Comparison of ENCODE assay signal across 11 cellular contexts in genomic region chr2:47039502-47039870, GRCh38.
A peak's percentile ranks its signal among the peaks of the same experiment; 100 is the strongest.
DNase-seq lines count a peak whose midpoint lies in the region; ATAC-seq and TF ChIP-seq lines count a peak whose summit lies in the region.
"Had no signal": no experiment of that assay in that cellular context is flagged by ENCODE, and none has a peak within 500 bp of the region (broad histone marks: within the 10 kb centered on the region; RNA-seq: fewer than 3 reads in every experiment).

No MANE protein-coding gene starts in this region.

- peaks cover 67% of the 10 kb centered on the region for H3K4me1 ChIP-seq in suprapubic skin

- H3K9me3 ChIP-seq in suprapubic skin = no peaks in the 10 kb centered on the region

- H3K27ac Mint-ChIP-seq in activated CD8-positive, alpha-beta memory T cell treated with anti-CD3 and anti-CD28 coated beads, Interleukin-2, amount 10 ng/mL, durations not matched to agents 7 days and 5 days = peak overlapping the region; percentile 73
- peak overlapping the region; percentile 77 for H3K27ac Mint-ChIP-seq in activated CD4-positive, alpha-beta memory T cell treated with anti-CD3 and anti-CD28 coated beads, Interleukin-2, amount 10 ng/mL, durations not matched to agents 7 days and 5 days

- H3K27ac ChIP-seq in layer of hippocampus (ENCODE audit: low read depth, low read length) (peak overlapping the region; percentile 67), suprapubic skin (peak overlapping the region; percentile 11)
- H3K27ac ChIP-seq: foreskin keratinocyte had no signal

- H3K27me3 Mint-ChIP-seq in activated CD8-positive, alpha-beta memory T cell treated with anti-CD3 and anti-CD28 coated beads, Interleukin-2, amount 10 ng/mL, durations not matched to agents 7 days and 5 days = no peaks in the 10 kb centered on the region
- no peaks in the 10 kb centered on the region for H3K27me3 Mint-ChIP-seq in activated CD4-positive, alpha-beta memory T cell treated with anti-CD3 and anti-CD28 coated beads, Interleukin-2, amount 10 ng/mL, durations not matched to agents 7 days and 5 days

- POLR2A ChIA-PET in activated CD4-positive, alpha-beta memory T cell treated with anti-CD3 and anti-CD28 coated beads, Interleukin-2, amount 10 ng/mL, durations not matched to agents 7 days and 5 days (lab: Charles Lee) = interaction anchor here (1.0 kb wide), 2 partner anchors 19 to 95 kb away, joined by 3 read pairs; no protein-coding TSS in a partner anchor

- peaks cover 13% of the 10 kb centered on the region for H3K4me1 Mint-ChIP-seq in activated CD8-positive, alpha-beta memory T cell treated with anti-CD3 and anti-CD28 coated beads, Interleukin-2, amount 10 ng/mL, durations not matched to agents 7 days and 5 days
- peaks cover 14% of the 10 kb centered on the region for H3K4me1 Mint-ChIP-seq in activated CD4-positive, alpha-beta memory T cell treated with anti-CD3 and anti-CD28 coated beads, Interleukin-2, amount 10 ng/mL, durations not matched to agents 7 days and 5 days

- H3K27me3 ChIP-seq in layer of hippocampus (ENCODE audit: control insufficient read depth, insufficient read depth, low read length) (no peaks in the 10 kb centered on the region), suprapubic skin (no peaks in the 10 kb centered on the region)
- H3K27me3 ChIP-seq: foreskin keratinocyte had no signal

- CTCF ChIA-PET in activated CD8-positive, alpha-beta memory T cell treated with anti-CD3 and anti-CD28 coated beads, Interleukin-2, amount 10 ng/mL, durations not matched to agents 7 days and 5 days (lab: Charles Lee) = interaction anchor here (0.6 to 1.0 kb wide), 3 partner anchors 35 to 296 kb away, joined by 3 read pairs; no protein-coding TSS in a partner anchor
- CTCF ChIA-PET in activated CD4-positive, alpha-beta memory T cell treated with anti-CD3 and anti-CD28 coated beads, Interleukin-2, amount 10 ng/mL, durations not matched to agents 7 days and 5 days (lab: Charles Lee) = interaction anchor here (1.0 kb wide), 1 partner anchor 284 kb away, joined by 4 read pairs; no protein-coding TSS in a partner anchor

- TF ChIP-seq CTCF in suprapubic skin (IDR thresholded peaks at IDR 0.05) = no peak

- ATAC-seq in activated CD8-positive, alpha-beta memory T cell treated with anti-CD3 and anti-CD28 coated beads, Interleukin-2, amount 10 ng/mL, durations not matched to agents 7 days and 5 days = no peak
- ATAC-seq: foreskin keratinocyte had no signal

- peaks cover 5% of the 10 kb centered on the region for H3K36me3 Mint-ChIP-seq in activated CD8-positive, alpha-beta memory T cell treated with anti-CD3 and anti-CD28 coated beads, Interleukin-2, amount 10 ng/mL, durations not matched to agents 7 days and 5 days
- H3K36me3 Mint-ChIP-seq in activated CD4-positive, alpha-beta memory T cell treated with anti-CD3 and anti-CD28 coated beads, Interleukin-2, amount 10 ng/mL, durations not matched to agents 7 days and 5 days (ENCODE audit: low read depth) = peaks cover 26% of the 10 kb centered on the region

- peaks cover 29% of the 10 kb centered on the region for H3K36me3 ChIP-seq in suprapubic skin

- DNase-seq in activated CD8-positive, alpha-beta memory T cell treated with anti-CD3 and anti-CD28 coated beads, Interleukin-2, amount 10 ng/mL, durations not matched to agents 7 days and 5 days = no peak
- DNase-seq in activated CD8-positive, alpha-beta memory T cell treated with anti-CD3 and anti-CD28 coated beads, Interleukin-2, amount 50 U/mL, for 48 hours = no peak
- no peak for DNase-seq in activated CD4-positive, alpha-beta memory T cell treated with anti-CD3 and anti-CD28 coated beads, Interleukin-2, amount 10 ng/mL, durations not matched to agents 7 days and 5 days
- DNase-seq in suprapubic skin (ENCODE audit: low spot score in 2 of 2) (no peak), MV-4-11 (lab: John Stamatoyannopoulos, UW) (no peak), NCI-H748 treated with DMSO at 0.1 percent for 48 hours (lab: John Stamatoyannopoulos, UW) (no peak)
- DNase-seq in stimulated activated naive CD4-positive, alpha-beta T cell treated with Interleukin-2 at 50 U/mL for 16 hours (lab: John Stamatoyannopoulos, UW) = no peak
- DNase-seq: foreskin keratinocyte; Kasumi-1; stimulated activated naive CD4-positive, alpha-beta T cell had no signal

- TF ChIP-seq EP300 in suprapubic skin (IDR thresholded peaks at IDR 0.05) = no peak

- peak overlapping the region; percentile 0 for H3K4me3 Mint-ChIP-seq in activated CD8-positive, alpha-beta memory T cell treated with anti-CD3 and anti-CD28 coated beads, Interleukin-2, amount 10 ng/mL, durations not matched to agents 7 days and 5 days
- H3K4me3 Mint-ChIP-seq in activated CD4-positive, alpha-beta memory T cell treated with anti-CD3 and anti-CD28 coated beads, Interleukin-2, amount 10 ng/mL, durations not matched to agents 7 days and 5 days = no peak overlapping the region

- 86% methylated on average over 1 of the region's 2 CpGs for WGBS in suprapubic skin

- no peak for TF ChIP-seq POLR2A in suprapubic skin (IDR thresholded peaks at IDR 0.05)

- no peak overlapping the region for H3K4me3 ChIP-seq in suprapubic skin

- no peaks in the 10 kb centered on the region for H3K9me3 Mint-ChIP-seq in activated CD8-positive, alpha-beta memory T cell treated with anti-CD3 and anti-CD28 coated beads, Interleukin-2, amount 10 ng/mL, durations not matched to agents 7 days and 5 days (ENCODE audit: low read depth)
- no peaks in the 10 kb centered on the region for H3K9me3 Mint-ChIP-seq in activated CD4-positive, alpha-beta memory T cell treated with anti-CD3 and anti-CD28 coated beads, Interleukin-2, amount 10 ng/mL, durations not matched to agents 7 days and 5 days
